Comparison of ENCODE assay signal across 10 cellular contexts in the genomic region with DNA sequence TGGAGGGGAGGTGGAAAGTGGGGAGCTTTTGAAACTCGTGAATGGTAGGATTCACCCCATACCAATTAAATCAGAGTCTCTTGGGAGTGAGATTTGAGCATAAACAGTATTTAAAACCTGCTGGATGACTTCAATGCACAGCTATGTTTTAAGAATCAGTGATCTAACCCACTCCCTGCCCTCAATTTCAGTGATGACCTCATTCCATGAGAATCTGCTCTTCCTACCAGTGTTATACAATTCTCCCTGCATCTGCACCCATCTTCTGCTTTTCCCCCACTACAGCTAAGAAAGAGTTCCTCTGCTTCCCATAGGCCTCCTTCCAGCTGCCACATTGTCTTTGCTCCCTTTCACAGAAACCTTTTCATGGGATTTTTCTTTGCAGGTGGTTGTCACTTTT. TPM values are rescaled to one million over a fixed set of nuclear protein-coding genes. Genes with fewer than 3 reads are reported as not detected.
DNase-seq lines count a peak whose midpoint lies in the region; ATAC-seq and TF ChIP-seq lines count a peak whose summit lies in the region.
"Had no signal": no experiment of that assay in that cellular context is flagged by ENCODE, and none has a peak within 500 bp of the region (broad histone marks: within the 10 kb centered on the region; RNA-seq: fewer than 3 reads in every experiment).

No MANE protein-coding gene starts in this region.

- H3K27me3 ChIP-seq in GM23338 (ENCODE audit: insufficient read depth), result no peaks in the 10 kb centered on the region
- no peaks in the 10 kb centered on the region for H3K27me3 ChIP-seq in CD4-positive, alpha-beta T cell (ENCODE audit: control insufficient read depth, insufficient read depth, low read length)

- H3K27ac ChIP-seq in GM23338 (ENCODE audit: low read depth), result no peak overlapping the region
- H3K27ac ChIP-seq in CD4-positive, alpha-beta T cell (ENCODE audit: low read depth, low read length), result no peak overlapping the region
- H3K27ac ChIP-seq: tibial artery had no signal

- intact Hi-C loops in CD4-positive, alpha-beta T cell (cut with DNase I, micrococcal nuclease), result no loop called here

- H3K36me3 ChIP-seq in GM23338 (ENCODE audit: insufficient read depth), result no peaks in the 10 kb centered on the region
- H3K36me3 ChIP-seq: tibial artery had no signal

- peak; percentile 4 for DNase-seq in GM23338 (ENCODE audit: low spot score)
- peak; percentile 75 to 87 for DNase-seq in foreskin fibroblast
- DNase-seq in skeletal muscle cell (ENCODE audit: low read depth), result peak; percentile 56
- no peak for DNase-seq in CD4-positive, alpha-beta T cell
- no peak for DNase-seq in GOT3 (lab: John Stamatoyannopoulos, UW)
- DNase-seq: activated CD4-positive, alpha-beta T cell treated with anti-CD3 and anti-CD28 coated beads for 48 hours; tibial artery had no signal

- no peaks in the 10 kb centered on the region for H3K36me3 Mint-ChIP-seq in GM23338 (ENCODE audit: low read depth)
- H3K36me3 Mint-ChIP-seq in CD4-positive, alpha-beta T cell (ENCODE audit: low read depth), result no peaks in the 10 kb centered on the region

- no peaks in the 10 kb centered on the region for H3K9me3 ChIP-seq in CD4-positive, alpha-beta T cell (ENCODE audit: control insufficient read depth, low read length)

- ATAC-seq in GM23338, result no peak
- ATAC-seq in SK-N-SH treated with all-trans-retinoic acid at 6 μM for 48 hours, result peak; percentile 93
- ATAC-seq in CD4-positive, alpha-beta T cell (ENCODE audit: poor library complexity), result no peak
- no peak for ATAC-seq in GM21786 (IDR thresholded peaks at IDR 0.05; ENCODE audit: unreplicated experiment)
- ATAC-seq: natural killer cell treated with Interleukin-12 subunit alpha and Interleukin-12 subunit beta and Interleukin-15 and Interleukin-18, amount 100 ng/mL, for 72 hours had no signal

- no peak overlapping the region for H3K27ac Mint-ChIP-seq in GM23338
- no peak overlapping the region for H3K27ac Mint-ChIP-seq in CD4-positive, alpha-beta T cell
- H3K27ac Mint-ChIP-seq: natural killer cell treated with Interleukin-12 subunit alpha and Interleukin-12 subunit beta and Interleukin-15 and Interleukin-18, amount 100 ng/mL, for 72 hours had no signal

- H3K9me2 ChIP-seq in GM23338 (ENCODE audit: insufficient read depth), result peaks cover 6% of the 10 kb centered on the region; the same call in 1 of the 2 replicates

- CTCF ChIA-PET in CD4-positive, alpha-beta T cell (lab: Charles Lee), result no interaction called here

- H3K4me3 ChIP-seq in GM23338 (no peak overlapping the region), foreskin fibroblast (ENCODE audit: low read depth in 1 of 2, low read length in 2 of 2) (no peak overlapping the region), skeletal muscle cell (ENCODE audit: low read depth, low read length) (no peak overlapping the region)
- H3K4me3 ChIP-seq: tibial artery had no signal

- H4K20me1 ChIP-seq in GM23338 (replicated peaks; ENCODE audit: insufficient read depth), result no peaks in the 10 kb centered on the region

- no peak overlapping the region for H3K4me3 Mint-ChIP-seq in GM23338
- no peak overlapping the region for H3K4me3 Mint-ChIP-seq in CD4-positive, alpha-beta T cell
- H3K4me3 Mint-ChIP-seq: natural killer cell treated with Interleukin-12 subunit alpha and Interleukin-12 subunit beta and Interleukin-15 and Interleukin-18, amount 100 ng/mL, for 72 hours had no signal

- H3K27me3 Mint-ChIP-seq in GM23338 (ENCODE audit: insufficient read depth, low read depth, poor library complexity), result peaks cover 2% of the 10 kb centered on the region
- no peaks in the 10 kb centered on the region for H3K27me3 Mint-ChIP-seq in CD4-positive, alpha-beta T cell

- no peaks in the 10 kb centered on the region for H3K9me3 Mint-ChIP-seq in GM23338
- H3K9me3 Mint-ChIP-seq in CD4-positive, alpha-beta T cell, result peaks cover 1% of the 10 kb centered on the region
- H3K9me3 Mint-ChIP-seq: natural killer cell treated with Interleukin-12 subunit alpha and Interleukin-12 subunit beta and Interleukin-15 and Interleukin-18, amount 100 ng/mL, for 72 hours had no signal

- no peaks in the 10 kb centered on the region for H3K79me2 ChIP-seq in GM23338 (replicated peaks; ENCODE audit: insufficient read depth)

- no peak overlapping the region for H3K4me2 ChIP-seq in GM23338

- H3K4me1 ChIP-seq in GM23338 (ENCODE audit: insufficient read depth), result no peaks in the 10 kb centered on the region
- H3K4me1 ChIP-seq: tibial artery had no signal

- no peaks in the 10 kb centered on the region; the same call in 2 of the 3 replicates for H3K4me1 Mint-ChIP-seq in GM23338
- H3K4me1 Mint-ChIP-seq in CD4-positive, alpha-beta T cell (ENCODE audit: low read depth), result peaks cover 33% of the 10 kb centered on the region

- POLR2A ChIA-PET in CD4-positive, alpha-beta T cell (lab: Charles Lee), result no interaction called here

- no peak for TF ChIP-seq CTCF in GM23338 (conservative IDR thresholded peaks at IDR 0.05; ENCODE audit: low read depth in 2 of 2)
- no peak for TF ChIP-seq CTCF in foreskin fibroblast (IDR thresholded peaks at IDR 0.05; ENCODE audit: low read depth, low read length)
- TF ChIP-seq CTCF in CD4-positive, alpha-beta T cell (IDR thresholded peaks at IDR 0.05), result no peak

- no peaks in the 10 kb centered on the region for H3F3A ChIP-seq in GM23338 (replicated peaks; ENCODE audit: low read depth)

- 0 out of 2 replicates have a peak overlapping the region, but pooled peaks have one; percentile 83 for H2AFZ ChIP-seq in GM23338

TF ChIP-seq in GM23338, 12 proteins besides CTCF, POLR2A, EP300 and RAD21 (continues in another document):
- TF ChIP-seq NANOG (IDR thresholded peaks at IDR 0.05; ENCODE audit: borderline replicate concordance), result no peak
- TF ChIP-seq, protein P1, sequence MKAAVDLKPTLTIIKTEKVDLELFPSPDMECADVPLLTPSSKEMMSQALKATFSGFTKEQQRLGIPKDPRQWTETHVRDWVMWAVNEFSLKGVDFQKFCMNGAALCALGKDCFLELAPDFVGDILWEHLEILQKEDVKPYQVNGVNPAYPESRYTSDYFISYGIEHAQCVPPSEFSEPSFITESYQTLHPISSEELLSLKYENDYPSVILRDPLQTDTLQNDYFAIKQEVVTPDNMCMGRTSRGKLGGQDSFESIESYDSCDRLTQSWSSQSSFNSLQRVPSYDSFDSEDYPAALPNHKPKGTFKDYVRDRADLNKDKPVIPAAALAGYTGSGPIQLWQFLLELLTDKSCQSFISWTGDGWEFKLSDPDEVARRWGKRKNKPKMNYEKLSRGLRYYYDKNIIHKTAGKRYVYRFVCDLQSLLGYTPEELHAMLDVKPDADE (IDR thresholded peaks at IDR 0.05), result no peak
- TF ChIP-seq POLR2AphosphoS5 (IDR thresholded peaks at IDR 0.05; ENCODE audit: low read depth), result no peak
- no peak for TF ChIP-seq JUNB (IDR thresholded peaks at IDR 0.05; ENCODE audit: unreplicated experiment)

TF ChIP-seq in SK-N-SH treated with all-trans-retinoic acid at 6 μM for 48 hours, 23 proteins besides CTCF, POLR2A, EP300 and RAD21 (continues in another document):
- TF ChIP-seq ZNF70 (CRISPR knock-in tag; IDR thresholded peaks at IDR 0.05), result no peak
- no peak for TF ChIP-seq ZFP3 (CRISPR knock-in tag; IDR thresholded peaks at IDR 0.05)
- TF ChIP-seq ZNF565 (CRISPR knock-in tag; conservative IDR thresholded peaks at IDR 0.05; ENCODE audit: low read depth), result no peak
- no peak for TF ChIP-seq ESRRG (CRISPR knock-in tag; IDR thresholded peaks at IDR 0.05)
- TF ChIP-seq, protein P2, sequence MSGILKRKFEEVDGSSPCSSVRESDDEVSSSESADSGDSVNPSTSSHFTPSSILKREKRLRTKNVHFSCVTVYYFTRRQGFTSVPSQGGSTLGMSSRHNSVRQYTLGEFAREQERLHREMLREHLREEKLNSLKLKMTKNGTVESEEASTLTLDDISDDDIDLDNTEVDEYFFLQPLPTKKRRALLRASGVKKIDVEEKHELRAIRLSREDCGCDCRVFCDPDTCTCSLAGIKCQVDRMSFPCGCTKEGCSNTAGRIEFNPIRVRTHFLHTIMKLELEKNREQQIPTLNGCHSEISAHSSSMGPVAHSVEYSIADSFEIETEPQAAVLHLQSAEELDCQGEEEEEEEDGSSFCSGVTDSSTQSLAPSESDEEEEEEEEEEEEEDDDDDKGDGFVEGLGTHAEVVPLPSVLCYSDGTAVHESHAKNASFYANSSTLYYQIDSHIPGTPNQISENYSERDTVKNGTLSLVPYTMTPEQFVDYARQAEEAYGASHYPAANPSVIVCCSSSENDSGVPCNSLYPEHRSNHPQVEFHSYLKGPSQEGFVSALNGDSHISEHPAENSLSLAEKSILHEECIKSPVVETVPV (CRISPR knock-in tag; IDR thresholded peaks at IDR 0.05), result no peak
- TF ChIP-seq CSDC2 (CRISPR knock-in tag; IDR thresholded peaks at IDR 0.05), result no peak
- TF ChIP-seq BACH2 (CRISPR knock-in tag; IDR thresholded peaks at IDR 0.05; ENCODE audit: borderline replicate concordance), result no peak
- no peak for TF ChIP-seq TOX (CRISPR knock-in tag; IDR thresholded peaks at IDR 0.05; ENCODE audit: borderline replicate concordance)
- TF ChIP-seq GLIS3 (CRISPR knock-in tag; IDR thresholded peaks at IDR 0.05), result no peak
- TF ChIP-seq, protein P3, sequence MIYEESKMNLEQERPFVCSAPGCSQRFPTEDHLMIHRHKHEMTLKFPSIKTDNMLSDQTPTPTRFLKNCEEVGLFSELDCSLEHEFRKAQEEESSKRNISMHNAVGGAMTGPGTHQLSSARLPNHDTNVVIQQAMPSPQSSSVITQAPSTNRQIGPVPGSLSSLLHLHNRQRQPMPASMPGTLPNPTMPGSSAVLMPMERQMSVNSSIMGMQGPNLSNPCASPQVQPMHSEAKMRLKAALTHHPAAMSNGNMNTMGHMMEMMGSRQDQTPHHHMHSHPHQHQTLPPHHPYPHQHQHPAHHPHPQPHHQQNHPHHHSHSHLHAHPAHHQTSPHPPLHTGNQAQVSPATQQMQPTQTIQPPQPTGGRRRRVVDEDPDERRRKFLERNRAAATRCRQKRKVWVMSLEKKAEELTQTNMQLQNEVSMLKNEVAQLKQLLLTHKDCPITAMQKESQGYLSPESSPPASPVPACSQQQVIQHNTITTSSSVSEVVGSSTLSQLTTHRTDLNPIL (CRISPR knock-in tag; IDR thresholded peaks at IDR 0.05; ENCODE audit: low read depth), result peak; percentile 72; the same call in 1 of the 2 replicates
- no peak for TF ChIP-seq ZNF8 (CRISPR knock-in tag; IDR thresholded peaks at IDR 0.05)
- TF ChIP-seq ARNTL (CRISPR knock-in tag; IDR thresholded peaks at IDR 0.05; ENCODE audit: borderline replicate concordance, low read depth), result no peak

RNA-seq across cellular contexts. Expression of a gene that starts 18.3 kb away (rescaled TPM):
- 585 and 802 TPM in 2 replicates for total RNA-seq in GM23338 (2014; rRNA removed; shearing (Covaris generic))
- polyA plus RNA-seq in GM23338 (2016; fragmentation: Nextera tagmentation; extraction: Ambion mirVana), result 1,933 and 1,942 TPM in 2 replicates
- 100 to 1,000 TPM in 1 of 2 experiments, 10 to 100 TPM in 1; 96.3 to 102 TPM for total RNA-seq in CD4-positive, alpha-beta T cell

RNA-seq across cellular contexts. Expression of a gene that starts 21.9 kb away (rescaled TPM):
- total RNA-seq in GM23338 (2014; rRNA removed; shearing (Covaris generic)), result 24.9 and 26.7 TPM in 2 replicates
- polyA plus RNA-seq in GM23338 (2016; fragmentation: Nextera tagmentation; extraction: Ambion mirVana), result 27.3 and 29.3 TPM in 2 replicates
- total RNA-seq in CD4-positive, alpha-beta T cell, result 10 to 100 TPM; 66.3 to 67.4 TPM

Comparison
In these comparisons a context has a peak if more than half of its experiments do, and no peak if none do; other contexts are left out.
1. DNase-seq: peak in GM23338 (single experiment), foreskin fibroblast (2 of 2) and skeletal muscle cell (single experiment); none in CD4-positive, alpha-beta T cell (0 of 10) and GOT3 (single experiment).